In the genomic region with DNA sequence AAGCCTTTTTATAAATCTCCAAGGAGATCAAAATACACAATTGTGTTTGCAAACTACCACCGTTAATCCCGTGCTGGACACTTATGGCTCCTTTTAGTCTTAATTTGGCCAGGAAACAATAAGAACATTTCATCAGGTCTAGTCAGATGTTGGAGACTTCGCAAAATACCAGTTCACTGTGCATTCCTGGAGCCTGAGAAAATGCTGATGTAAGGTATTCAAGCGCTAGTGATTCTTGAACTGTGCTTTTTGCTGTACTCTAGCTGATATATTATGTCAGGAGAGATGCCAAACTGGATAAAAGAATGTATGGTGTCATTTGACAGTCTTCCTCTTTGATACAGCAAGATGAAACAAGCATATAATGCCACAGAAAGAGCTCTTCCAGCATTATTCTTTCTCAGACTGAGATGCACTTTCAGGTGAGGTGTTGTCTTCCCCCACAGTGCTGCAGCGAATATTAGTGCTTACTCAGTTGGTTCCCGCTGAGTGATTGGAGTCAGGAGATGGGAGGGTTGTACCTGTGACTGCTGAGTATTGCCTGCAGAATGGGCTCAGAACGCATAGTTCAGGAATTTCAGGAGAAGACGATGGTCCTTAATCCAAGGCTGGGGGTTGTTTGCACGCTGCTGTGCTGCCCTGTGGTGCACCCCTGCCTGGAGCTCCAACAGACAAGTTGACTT, we compare ENCODE assay signal across 1 cellular context.
TF ChIP-seq lines count a peak whose summit lies in the region.

No MANE protein-coding gene starts in this region.

TF ChIP-seq in HepG2, 621 proteins besides CTCF, POLR2A, EP300 and RAD21:
- no peak for TF ChIP-seq MZF1 (CRISPR knock-in tag; IDR thresholded peaks at IDR 0.05; ENCODE audit: borderline replicate concordance)
- peak; percentile 89 to 94 for TF ChIP-seq MAFK (conservative IDR thresholded peaks at IDR 0.05 in 1 of 2, IDR thresholded peaks at IDR 0.05 in 1 of 2; ENCODE audit: low read length in 2 of 2)
- peak; percentile 92 for TF ChIP-seq MAFF (IDR thresholded peaks at IDR 0.05; ENCODE audit: low read depth, low read length)
